8 cellular contexts compared by ENCODE assay signal in the genomic region with DNA sequence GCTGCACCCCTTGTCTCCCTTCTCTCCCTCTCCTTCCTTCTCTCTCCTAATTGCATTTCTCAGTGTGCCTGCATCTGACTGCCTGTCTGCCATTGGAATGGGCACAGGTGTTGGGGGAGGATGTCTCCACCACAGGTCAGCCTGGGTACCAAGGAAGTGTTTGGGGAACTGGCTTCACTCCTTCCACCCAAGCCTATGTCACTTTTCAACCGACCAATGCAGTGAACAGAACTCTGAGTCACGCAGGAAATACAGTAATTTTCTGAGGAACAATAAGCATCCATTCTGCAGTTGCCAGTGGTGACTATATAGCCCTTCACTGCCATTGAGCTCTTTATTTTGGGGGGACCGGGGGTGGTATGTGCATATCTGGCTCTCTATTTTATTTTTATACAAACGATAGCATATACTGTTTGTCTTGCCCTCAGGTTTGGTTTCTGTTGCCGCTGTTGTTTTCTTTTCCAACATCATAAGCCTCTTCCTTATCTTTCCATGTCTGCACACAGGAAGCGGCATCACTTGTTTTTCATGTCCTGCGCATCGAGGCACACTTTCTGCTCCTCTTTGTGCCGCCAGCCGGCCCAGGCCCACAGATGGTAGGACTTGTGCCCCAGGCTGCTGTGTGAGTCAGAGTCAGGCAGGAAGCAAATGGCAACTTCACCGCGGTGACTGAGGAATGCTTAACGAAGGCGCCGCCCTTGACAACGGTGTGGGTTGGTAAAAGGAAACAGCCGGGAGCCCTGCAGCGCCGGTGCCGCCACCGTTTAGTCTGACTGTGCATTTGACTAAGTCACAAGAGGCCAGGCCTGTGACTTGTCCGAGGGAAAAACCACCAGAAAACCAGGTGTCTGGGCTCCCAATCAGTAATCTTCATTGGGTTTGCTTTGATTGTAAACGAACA. TPM values are rescaled to one million over a fixed set of nuclear protein-coding genes. Genes with fewer than 3 reads are reported as not detected.
DNase-seq lines count a peak whose midpoint lies in the region; ATAC-seq, FAIRE-seq and TF ChIP-seq lines count a peak whose summit lies in the region.

No MANE protein-coding gene starts in this region.

- TF ChIP-seq CTCF in AG09319 (IDR thresholded peaks at IDR 0.05; ENCODE audit: low read depth, low read length) (no peak), pancreas (IDR thresholded peaks at IDR 0.05) (no peak), tibial nerve (IDR thresholded peaks at IDR 0.05) (no peak)

- peak; percentile 70 for DNase-seq in AG09319 (ENCODE audit: extremely low read depth, low read depth)
- DNase-seq in Karpas-422: peak; percentile 75
- DNase-seq in SK-N-MC (ENCODE audit: low read depth, low spot score): no peak
- DNase-seq in activated naive CD4-positive, alpha-beta T cell treated with anti-CD3 and anti-CD28 coated beads, Interleukin-2, amount 50 U/mL, for 16 hours: peak; percentile 80
- DNase-seq in head of caudate nucleus: peak; percentile 58 to 96 (median 82)
- DNase-seq in pancreas: peak; percentile 89 to 95 (median 92)
- peak; percentile 22 to 49 for DNase-seq in tibial nerve (ENCODE audit: low spot score in 2 of 2)

- H2AFZ ChIP-seq in Karpas-422 (ENCODE audit: low read length): peak overlapping the region; percentile 96

- no peak for TF ChIP-seq POLR2A in tibial nerve (IDR thresholded peaks at IDR 0.05)

- H3K9me3 ChIP-seq in Karpas-422 (ENCODE audit: low read length) (no peaks in the 10 kb centered on the region), SK-N-MC (ENCODE audit: low read depth, low read length) (no peaks in the 10 kb centered on the region), pancreas (no peaks in the 10 kb centered on the region), tibial nerve (no peaks in the 10 kb centered on the region)

- H3K36me3 ChIP-seq in Karpas-422 (ENCODE audit: insufficient read depth, low read length): no peaks in the 10 kb centered on the region
- no peaks in the 10 kb centered on the region for H3K36me3 ChIP-seq in SK-N-MC (ENCODE audit: insufficient read depth, low read length)
- H3K36me3 ChIP-seq in pancreas: no peaks in the 10 kb centered on the region
- H3K36me3 ChIP-seq in tibial nerve: no peaks in the 10 kb centered on the region

- H3K79me2 ChIP-seq in Karpas-422 (ENCODE audit: low read length): no peaks in the 10 kb centered on the region

- no peaks in the 10 kb centered on the region for H4K20me1 ChIP-seq in Karpas-422 (ENCODE audit: insufficient read depth, low read depth, low read length)

- H3K9me2 ChIP-seq in Karpas-422 (replicated peaks; ENCODE audit: insufficient read depth, low read length): no peaks in the 10 kb centered on the region

- H3K27ac ChIP-seq in Karpas-422 (ENCODE audit: low read length) (no peak overlapping the region), SK-N-MC (peak overlapping the region; percentile 94), pancreas (peak overlapping the region; percentile 56 to 79 (median 72)), tibial nerve (peak overlapping the region in 1 of 4 donors; percentile 36)

- H3K9ac ChIP-seq in Karpas-422 (ENCODE audit: low read length) (peak overlapping the region; percentile 38), SK-N-MC (ENCODE audit: insufficient read length) (peak overlapping the region; percentile 47)

- intact Hi-C loops in head of caudate nucleus (cut with DNase I) (no loop called here), pancreas (cut with DNase I) (no loop called here)

- peak; percentile 94 for ATAC-seq in GM19463 (IDR thresholded peaks at IDR 0.05; ENCODE audit: unreplicated experiment)
- peak; percentile 98 to 99 (median 98) for ATAC-seq in pancreas

- peak; percentile 23 for FAIRE-seq in pancreas (lab: Jason Lieb, UNC)

- WGBS in pancreas, 2 donors: 14 to 18% methylated on average over 23 of the region's 23 CpGs
- 18 to 30% methylated on average over 23 of the region's 23 CpGs for WGBS in tibial nerve, 2 donors

- peak overlapping the region; percentile 58 for H3K4me2 ChIP-seq in Karpas-422 (ENCODE audit: low read depth, low read length, poor library complexity, severe bottlenecking)

- H3K4me1 ChIP-seq in Karpas-422 (ENCODE audit: low read length): peaks cover 51% of the 10 kb centered on the region
- peaks cover 0 to 15% (median 14%) of the 10 kb centered on the region in 3 donors for H3K4me1 ChIP-seq in pancreas
- peaks cover 0 to 9% (median 6%) of the 10 kb centered on the region in 4 donors for H3K4me1 ChIP-seq in tibial nerve

- H3K27me3 ChIP-seq in Karpas-422 (ENCODE audit: low read length) (no peaks in the 10 kb centered on the region), pancreas (no peaks in the 10 kb centered on the region), tibial nerve (no peaks in the 10 kb centered on the region)

- TF ChIP-seq EP300 in tibial nerve (IDR thresholded peaks at IDR 0.05): no peak

- H3K4me3 ChIP-seq in Karpas-422 (ENCODE audit: low read length) (peak overlapping the region; percentile 35; the same call in 1 of the 2 replicates), SK-N-MC (peak overlapping the region; percentile 66), pancreas (no peak overlapping the region), tibial nerve (peak overlapping the region in 1 of 4 donors; percentile 16)

RNA-seq across cellular contexts. Expression of a gene that starts 21.1 kb away (rescaled TPM):
- total RNA-seq in Karpas-422 (2014; rRNA removed; shearing (Covaris generic); ENCODE audit: low replicate concordance): not detected in 2 replicates
- total RNA-seq in pancreas (10 to 100 TPM in 3 of 6 donors, 1 to 10 TPM in 3; 7.9 to 22.2 (median 10.3) TPM), tibial nerve (1 to 10 TPM in 2 of 4 donors, under 1 TPM in 2; 0.20 to 3.0 (median 1.2) TPM)
- polyA plus RNA-seq in pancreas: 1 to 10 TPM; 3.4 to 4.1 TPM

RNA-seq across cellular contexts. Expression of a gene that starts 58.8 kb away (rescaled TPM):
- total RNA-seq in Karpas-422 (2014; rRNA removed; shearing (Covaris generic); ENCODE audit: low replicate concordance): not detected in 2 replicates
- total RNA-seq in pancreas: 1 to 10 TPM; 1.3 to 5.4 (median 2.1) TPM
- polyA plus RNA-seq in pancreas: 1 to 10 TPM; 2.3 to 4.8 TPM
- 1 to 10 TPM in 3 of 4 donors, not detected in 1; 1.8 to 3.8 (median 2.7) TPM for total RNA-seq in tibial nerve

Comparison
In these comparisons a context has a peak if more than half of its experiments do, and no peak if none do; other contexts are left out.
1. H3K4me3 ChIP-seq: peak in Karpas-422 (single experiment) and SK-N-MC (single experiment); none in pancreas (0 of 4).